1 cellular context compared by ENCODE assay signal in genomic region chr16:53566568-53566967, GRCh38.
TF ChIP-seq lines count a peak whose summit lies in the region.

No MANE protein-coding gene starts in this region.

TF ChIP-seq in GM23338, 12 proteins besides CTCF, POLR2A, EP300 and RAD21 (continued from another document):
- TF ChIP-seq ZNF462 (CRISPR knock-in tag; IDR thresholded peaks at IDR 0.05) (no peak), CREB1 (CRISPR knock-in tag; IDR thresholded peaks at IDR 0.05; ENCODE audit: low read depth) (no peak), ETS1 (IDR thresholded peaks at IDR 0.05) (no peak)
